19 cellular contexts compared by ENCODE assay signal in the genomic region with DNA sequence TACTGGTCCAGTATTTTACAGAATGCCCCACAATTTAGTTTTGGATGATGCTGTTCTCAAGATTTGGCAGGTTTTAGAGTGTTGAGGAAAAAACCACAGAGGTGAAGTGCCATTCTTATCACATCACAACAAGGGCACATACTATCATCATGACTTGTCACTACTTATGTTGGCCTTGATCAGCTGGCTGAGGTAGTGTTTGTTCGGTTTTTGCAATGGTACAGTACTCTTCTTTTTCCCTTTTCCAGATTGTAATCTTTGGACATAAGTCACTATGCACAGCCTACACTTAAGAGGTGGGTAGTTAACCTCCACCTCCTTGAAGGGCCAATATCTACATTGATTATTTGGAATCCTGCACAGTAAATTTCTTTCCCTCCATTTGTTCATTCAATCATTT.
"Had no signal": no experiment of that assay in that cellular context is flagged by ENCODE, and none has a peak within 500 bp of the region (broad histone marks: within the 10 kb centered on the region; RNA-seq: fewer than 3 reads in every experiment).

No MANE protein-coding gene starts in this region.

- ATAC-seq: activated CD8-positive, alpha-beta T cell treated with anti-CD3 and anti-CD28 coated beads for 36 hours; activated T-helper 17 cell treated with anti-CD3 and anti-CD28 coated beads, Interleukin-2, amount 50 U/mL, for 72 hours; body of pancreas; left colon; naive thymus-derived CD8-positive, alpha-beta T cell; stimulated activated memory B cell treated with anti-CD40 and anti-IgM and Interleukin-4, amounts not matched to agents 10 μg/mL and 1 μg/mL and 100 μg/mL, for 72 hours had no signal

- H3K36me3 ChIP-seq: ovary had no signal

- H3K4me2 ChIP-seq: hepatocyte had no signal

- H3K4me3 ChIP-seq: body of pancreas, hepatocyte, lower lobe of right lung, ovary, right lobe of liver, spleen, testis had no signal

- H2AFZ ChIP-seq: hepatocyte had no signal

- DNase-seq: activated B cell treated with CpG ODN at 0.5 μM for 24 hours; activated CD4-positive, alpha-beta T cell treated with anti-CD3 and anti-CD28 coated beads, Interleukin-2, amount 10 ng/mL, durations not matched to agents 24 days and 14 days; activated CD8-positive, alpha-beta T cell treated with anti-CD3 and anti-CD28 coated beads for 36 hours; activated naive CD4-positive, alpha-beta T cell; activated naive CD8-positive, alpha-beta T cell treated with anti-CD3 and anti-CD28 coated beads for 36 hours; activated T-cell treated with anti-CD3 and anti-CD28 coated beads, Interleukin-2, amount 50 U/mL, for 1 hour; amniotic stem cell; body of pancreas; left colon; lower lobe of right lung; naive thymus-derived CD8-positive, alpha-beta T cell; ovary; right lobe of liver; spleen; stimulated activated CD4-positive, alpha-beta T cell treated with anti-CD3 and anti-CD28 coated beads, Interleukin-4, amount 100 ng/mL, for 4 hours; testis had no signal

- H3K9me3 ChIP-seq: body of pancreas, lower lobe of right lung, ovary, right lobe of liver, spleen, testis had no signal

- H3K27ac ChIP-seq: body of pancreas, hepatocyte, lower lobe of right lung, ovary, right lobe of liver, spleen, testis had no signal

- H3K27me3 ChIP-seq: body of pancreas, hepatocyte, ovary, right lobe of liver, spleen, testis had no signal
